In the genomic region with DNA sequence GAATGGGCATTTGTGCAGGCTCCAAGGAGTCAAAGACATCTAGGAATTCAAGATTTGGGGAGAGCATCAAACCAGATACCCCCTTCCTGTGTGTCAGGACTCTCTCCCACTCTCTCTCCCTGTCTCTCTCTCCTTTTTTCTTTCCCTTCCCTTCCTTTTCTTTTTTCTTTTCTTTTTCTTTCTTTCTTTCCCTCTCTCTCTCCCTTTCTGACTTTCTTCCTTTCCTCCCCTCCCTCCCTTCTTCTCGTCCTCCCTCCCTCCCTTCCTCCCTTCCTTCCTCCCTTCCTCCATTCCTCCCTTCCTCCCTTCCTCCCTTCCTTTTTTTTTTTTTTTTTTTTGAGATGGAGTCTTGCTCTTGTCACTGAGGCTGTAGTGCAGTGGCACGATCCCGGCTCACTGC, we compare ENCODE assay signal across 11 cellular contexts.
"Had no signal": no experiment of that assay in that cellular context is flagged by ENCODE, and none has a peak within 500 bp of the region (broad histone marks: within the 10 kb centered on the region; RNA-seq: fewer than 3 reads in every experiment).

No MANE protein-coding gene starts in this region.

- H2AFZ ChIP-seq: GM23248, GM23338 had no signal

- FAIRE-seq: H1, H54 had no signal

- H3K9ac ChIP-seq: GM23248 had no signal

- ATAC-seq: GM23338, HCT116 had no signal

- H3K4me1 ChIP-seq: HAP-1 had no signal

- H3K4me2 ChIP-seq: GM23338 had no signal

- H3K4me3 ChIP-seq: GM23248, GM23338, HAP-1 had no signal

- H3K27ac ChIP-seq: GM23248 had no signal

- H3K36me3 ChIP-seq: HAP-1 had no signal

- DNase-seq: GM23248, GOT3, H7, H9, HCEC 1CT, HFFc6 had no signal

- H3K9me3 ChIP-seq: HAP-1 had no signal
